Comparison of ENCODE assay signal across 10 cellular contexts in genomic region chr1:65395887-65396612, GRCh38. TPM values are rescaled to one million over a fixed set of nuclear protein-coding genes. Genes with fewer than 3 reads are reported as not detected.
DNase-seq lines count a peak whose midpoint lies in the region; ATAC-seq, FAIRE-seq and TF ChIP-seq lines count a peak whose summit lies in the region.
"Had no signal": no experiment of that assay in that cellular context is flagged by ENCODE, and none has a peak within 500 bp of the region (broad histone marks: within the 10 kb centered on the region; RNA-seq: fewer than 3 reads in every experiment).

No MANE protein-coding gene starts in this region.

- POLR2A ChIA-PET in GM12878 (lab: Charles Lee) = no interaction called here

- H3K4me3 ChIP-seq in GM12878 = no peak overlapping the region
- H3K4me3 ChIP-seq: SJSA1 had no signal

- FAIRE-seq in GM12878 (lab: Jason Lieb, UNC) = no peak

- no TSS peak for BruUV-seq in GM12878 (replicated peaks; lab: Mats Ljungman, UMichigan)

- no peaks in the 10 kb centered on the region for H4K20me1 ChIP-seq in GM12878 (ENCODE audit: control insufficient read depth, insufficient read depth)

- no peaks in the 10 kb centered on the region for H3K9me3 ChIP-seq in GM12878 (replicated peaks; ENCODE audit: control insufficient read depth, insufficient read depth, low read length)
- H3K9me3 ChIP-seq: SJSA1 had no signal

- no peaks in the 10 kb centered on the region for H3K79me2 ChIP-seq in GM12878 (ENCODE audit: control insufficient read depth, insufficient read depth, low read length)

- WGBS in GM12878 (ENCODE audit: insufficient coverage, insufficient replicate concordance, low lambda C conversion rate, missing lambda C conversion rate) = 53% methylated on average over 3 of the region's 3 CpGs

- TF ChIP-seq EP300 in GM12878 (IDR thresholded peaks at IDR 0.05; ENCODE audit: borderline replicate concordance in 1 of 2, control insufficient read depth in 1 of 2, low read depth in 2 of 2, low read length in 2 of 2) = no peak

- no peak for TF ChIP-seq CTCF in GM12878 (IDR thresholded peaks at IDR 0.05 in 2 of 3, conservative IDR thresholded peaks at IDR 0.05 in 1 of 3; ENCODE audit: control insufficient read depth in 2 of 3, extremely low read depth in 1 of 3, insufficient read depth in 1 of 3, low read depth in 3 of 3, low read length in 3 of 3)

- TF ChIP-seq RAD21 in GM12878 (IDR thresholded peaks at IDR 0.05; ENCODE audit: insufficient read depth, low read depth, low read length) = no peak

- RAD21 ChIA-PET in GM12878 (lab: Charles Lee; ENCODE audit: unreplicated experiment) = no interaction called here

- intact Hi-C loops in GM12878 (cut with micrococcal nuclease; ENCODE audit: unreplicated experiment) = no loop called here

- CTCF ChIA-PET in GM12878 (lab: Yijun Ruan, JAX) = interaction anchor here (0.8 kb wide), 1 partner anchor 159 kb away, joined by 3 read pairs; no protein-coding TSS in a partner anchor

- no peak overlapping the region for H3K4me2 ChIP-seq in GM12878 (ENCODE audit: control insufficient read depth, insufficient read depth)

- H3K9ac ChIP-seq in GM12878 (ENCODE audit: control insufficient read depth, insufficient read depth, low read length) = no peak overlapping the region

- DNase-seq in NOMO-1 treated with DMSO at 0.1 percent for 48 hours (lab: John Stamatoyannopoulos, UW; ENCODE audit: unreplicated experiment) (peak; percentile 1), NOMO-1 treated with dmso at 0.1 percent for 144 hours (lab: John Stamatoyannopoulos, UW; ENCODE audit: unreplicated experiment) (no peak), NCI-H2029 (lab: John Stamatoyannopoulos, UW) (peak; percentile 49), GM12878 (ENCODE audit: low read depth, low spot score) (no peak), renal cortical epithelial cell (ENCODE audit: low read depth) (peak; percentile 89), hypothalamus (lab: John Stamatoyannopoulos, UW) (no peak)
- DNase-seq: NCI-H2081 treated with DMSO at 0.1 percent for 48 hours had no signal

- in situ Hi-C loops in GM12878 (cut with MboI) = no loop called here

- no peak overlapping the region for H3K27ac ChIP-seq in GM12878 (ENCODE audit: control insufficient read depth, insufficient read depth)
- H3K27ac ChIP-seq: SJSA1 had no signal

- no peaks in the 10 kb centered on the region for H3K36me3 ChIP-seq in GM12878 (ENCODE audit: control insufficient read depth in 2 of 2, insufficient read depth in 2 of 2, low read length in 1 of 2)
- H3K36me3 ChIP-seq: SJSA1 had no signal

- no peaks in the 10 kb centered on the region for H3K4me1 ChIP-seq in GM12878 (ENCODE audit: control insufficient read depth, insufficient read depth, low read length)

- SMC1A ChIA-PET in GM12878 (lab: Charles Lee; ENCODE audit: uncharacterized antibody, unreplicated experiment) = no interaction called here

- no peak for ATAC-seq in GM12878
- ATAC-seq in GM18520 (IDR thresholded peaks at IDR 0.05; ENCODE audit: unreplicated experiment) = no peak
- no peak for ATAC-seq in GM21723 (IDR thresholded peaks at IDR 0.05; ENCODE audit: unreplicated experiment)

- no peaks in the 10 kb centered on the region for H3K27me3 ChIP-seq in GM12878 (replicated peaks in 1 of 2; ENCODE audit: control insufficient read depth in 2 of 2, insufficient read depth in 2 of 2, low read length in 1 of 2)

- no peak for TF ChIP-seq POLR2A in GM12878 (IDR thresholded peaks at IDR 0.05; ENCODE audit: low read depth, low read length)

- no peak overlapping the region for H2AFZ ChIP-seq in GM12878 (ENCODE audit: control insufficient read depth, low read depth, low read length)

TF ChIP-seq in GM12878, 131 proteins besides CTCF, POLR2A, EP300 and RAD21:
- TF ChIP-seq SMAD5 (IDR thresholded peaks at IDR 0.05; ENCODE audit: low read depth) = no peak
- TF ChIP-seq ZZZ3 (IDR thresholded peaks at IDR 0.05; ENCODE audit: control insufficient read depth, insufficient read length, low read depth) = no peak
- TF ChIP-seq RUNX3 (IDR thresholded peaks at IDR 0.05; ENCODE audit: low read length) = peak; percentile 11; the same call in 1 of the 2 replicates

RNA-seq across cellular contexts. Expression of gene LEPR, which starts 24.4 kb away (rescaled TPM):
- total RNA-seq in GM12878 (2013; cell fraction: nucleolus; rRNA removed) = 11.7 and 12.5 TPM in 2 replicates
- total RNA-seq in GM12878 (2014; rRNA removed) (1.2 and 1.7 TPM in 2 replicates), GM12878 (2014; rRNA removed; fragmentation: Illumina TruSeq; extraction: Trizol) (1.6 TPM in 2 replicates), GM12878 (2021) (1.2 TPM in 2 replicates), renal cortical epithelial cell (51.1 and 128 TPM in 2 replicates)
- 0.83 TPM for polyA plus RNA-seq in GM12878 (2011; ENCODE audit: low read depth)
- polyA plus RNA-seq in GM12878 (2011; rRNA removed) (3.7 and 7.0 TPM in 2 replicates), GM12878 (2014; fragmentation: Illumina TruSeq; extraction: Trizol) (1.1 and 3.4 TPM in 2 replicates), GM12878 (2014; fragmentation: Nextera tagmentation; extraction: Ambion mirVana) (under 1 TPM; 0.63 to 0.64 TPM), GM12878 (2014; rRNA removed) (0.49 and 0.62 TPM in 2 replicates), GM12878 (2016; fragmentation: Nextera tagmentation; extraction: Ambion mirVana) (1 to 10 TPM; 1.3 to 1.6 TPM)
- polyA plus RNA-seq in GM12878 (2011; cell fraction: cytosol; rRNA removed) = 1.3 and 1.9 TPM in 2 replicates
- polyA plus RNA-seq in GM12878 (2011; cell fraction: nucleus; rRNA removed) = 3.1 and 3.9 TPM in 2 replicates
- polyA plus RNA-seq in GM12878 (2012) = 1.1 and 1.7 TPM in 2 replicates
- 5.0 and 9.2 TPM in 2 replicates for polyA minus RNA-seq in GM12878 (2011; rRNA and poly(A)+ RNA removed)
- polyA minus RNA-seq in GM12878 (2011; cell fraction: cytosol; rRNA and poly(A)+ RNA removed) = 1.9 and 2.1 TPM in 2 replicates
- polyA minus RNA-seq in GM12878 (2011; cell fraction: nucleus; rRNA and poly(A)+ RNA removed) = 2.5 and 3.0 TPM in 2 replicates

RNA-seq across cellular contexts. Expression of gene LEPROT, which starts 24.4 kb away (rescaled TPM):
- 106 and 113 TPM in 2 replicates for total RNA-seq in GM12878 (2013; cell fraction: nucleolus; rRNA removed)
- total RNA-seq in GM12878 (2014; rRNA removed) = 16.2 and 20.2 TPM in 2 replicates
- total RNA-seq in GM12878 (2014; rRNA removed; fragmentation: Illumina TruSeq; extraction: Trizol) = 16.6 and 17.3 TPM in 2 replicates
- total RNA-seq in GM12878 (2021) = 14.9 and 16.4 TPM in 2 replicates
- polyA plus RNA-seq in GM12878 (2011; ENCODE audit: low read depth) = 14.5 TPM
- polyA plus RNA-seq in GM12878 (2011; rRNA removed) = 38.1 and 50.8 TPM in 2 replicates
- 19.6 and 25.5 TPM in 2 replicates for polyA plus RNA-seq in GM12878 (2011; cell fraction: cytosol; rRNA removed)
- 23.5 and 25.9 TPM in 2 replicates for polyA plus RNA-seq in GM12878 (2011; cell fraction: nucleus; rRNA removed)
- polyA plus RNA-seq in GM12878 (2012) = 18.2 and 21.3 TPM in 2 replicates
- polyA plus RNA-seq in GM12878 (2014; fragmentation: Illumina TruSeq; extraction: Trizol) = 17.5 and 20.1 TPM in 2 replicates
- 10 to 100 TPM; 15.1 to 15.6 TPM for polyA plus RNA-seq in GM12878 (2014; fragmentation: Nextera tagmentation; extraction: Ambion mirVana)
- polyA plus RNA-seq in GM12878 (2014; rRNA removed) = 13.6 and 18.8 TPM in 2 replicates
- 10 to 100 TPM; 22.8 to 26.9 TPM for polyA plus RNA-seq in GM12878 (2016; fragmentation: Nextera tagmentation; extraction: Ambion mirVana)
- 27.8 and 30.1 TPM in 2 replicates for polyA minus RNA-seq in GM12878 (2011; rRNA and poly(A)+ RNA removed)
- polyA minus RNA-seq in GM12878 (2011; cell fraction: cytosol; rRNA and poly(A)+ RNA removed) = 4.1 and 8.0 TPM in 2 replicates
- polyA minus RNA-seq in GM12878 (2011; cell fraction: nucleus; rRNA and poly(A)+ RNA removed) = 41.6 and 77.8 TPM in 2 replicates
- total RNA-seq in renal cortical epithelial cell = 111 and 217 TPM in 2 replicates

Comparison
In these comparisons a context has a peak if more than half of its experiments do, and no peak if none do; other contexts are left out.
1. DNase-seq: peak in NOMO-1 treated with DMSO at 0.1 percent for 48 hours (single experiment), NCI-H2029 (single experiment) and renal cortical epithelial cell (single experiment); none in NOMO-1 treated with dmso at 0.1 percent for 144 hours (single experiment), GM12878 (single experiment) and hypothalamus (0 of 51).